8 cellular contexts compared by ENCODE assay signal in the genomic region with DNA sequence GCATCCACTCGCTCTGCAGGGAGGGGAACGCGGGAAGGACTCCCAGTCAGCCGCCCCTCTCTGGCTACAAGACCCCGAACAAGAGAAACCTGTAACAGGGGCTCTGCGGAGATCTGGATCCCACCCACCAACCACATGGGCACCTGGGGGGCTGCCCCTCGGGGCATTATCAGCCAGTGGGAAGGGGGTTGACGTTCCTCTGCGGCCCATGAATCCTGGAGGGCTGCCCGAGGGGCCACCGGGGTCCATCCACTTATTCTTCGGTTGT. TPM values are rescaled to one million over a fixed set of nuclear protein-coding genes. Genes with fewer than 3 reads are reported as not detected.
DNase-seq lines count a peak whose midpoint lies in the region; ATAC-seq lines count a peak whose summit lies in the region.

No MANE protein-coding gene starts in this region.

- H3K9me3 Mint-ChIP-seq in activated naive CD8-positive, alpha-beta T cell (ENCODE audit: low read depth): no peaks in the 10 kb centered on the region
- H3K9me3 Mint-ChIP-seq in immature natural killer cell: peaks cover 0 to 3% (median 0%) of the 10 kb centered on the region in 6 donors
- no peaks in the 10 kb centered on the region for H3K9me3 Mint-ChIP-seq in stimulated activated naive CD8-positive, alpha-beta T cell treated with anti-CD3 and anti-CD28 coated beads, Interleukin-15, amount 100 ng/mL, for 72 hours

- peaks cover 52% of the 10 kb centered on the region for H3K4me1 Mint-ChIP-seq in activated naive CD8-positive, alpha-beta T cell (ENCODE audit: low read depth)
- peaks cover 56 to 61% of the 10 kb centered on the region in 2 donors for H3K4me1 Mint-ChIP-seq in immature natural killer cell
- H3K4me1 Mint-ChIP-seq in stimulated activated naive CD8-positive, alpha-beta T cell treated with anti-CD3 and anti-CD28 coated beads, Interleukin-15, amount 100 ng/mL, for 72 hours: peaks cover 67% of the 10 kb centered on the region

- no peak for ATAC-seq in stimulated activated naive CD8-positive, alpha-beta T cell treated with anti-CD3 and anti-CD28 coated beads, Interleukin-15, amount 100 ng/mL, for 72 hours

- peaks cover 7% of the 10 kb centered on the region for H3K36me3 Mint-ChIP-seq in activated naive CD8-positive, alpha-beta T cell
- H3K36me3 Mint-ChIP-seq in immature natural killer cell: peaks cover 0 to 7% (median 3%) of the 10 kb centered on the region in 3 donors

- no peak overlapping the region for H3K27ac Mint-ChIP-seq in activated naive CD8-positive, alpha-beta T cell
- no peak overlapping the region for H3K27ac Mint-ChIP-seq in immature natural killer cell
- no peak overlapping the region for H3K27ac Mint-ChIP-seq in stimulated activated naive CD8-positive, alpha-beta T cell treated with anti-CD3 and anti-CD28 coated beads, Interleukin-15, amount 100 ng/mL, for 72 hours

- H3K27me3 Mint-ChIP-seq in activated naive CD8-positive, alpha-beta T cell: peaks cover 7% of the 10 kb centered on the region
- H3K27me3 Mint-ChIP-seq in immature natural killer cell (ENCODE audit: low read depth in 3 of 3): peaks cover 39 to 52% (median 45%) of the 10 kb centered on the region in 3 donors
- H3K27me3 Mint-ChIP-seq in stimulated activated naive CD8-positive, alpha-beta T cell treated with anti-CD3 and anti-CD28 coated beads, Interleukin-15, amount 100 ng/mL, for 72 hours: peaks cover 62% of the 10 kb centered on the region

- H3K4me3 Mint-ChIP-seq in activated naive CD8-positive, alpha-beta T cell: peak overlapping the region; percentile 99
- H3K4me3 Mint-ChIP-seq in immature natural killer cell: peak overlapping the region; percentile 19 to 99 (median 77)
- peak overlapping the region; percentile 90 to 94 for H3K4me3 Mint-ChIP-seq in stimulated activated naive CD8-positive, alpha-beta T cell treated with anti-CD3 and anti-CD28 coated beads, Interleukin-15, amount 100 ng/mL, for 72 hours

- DNase-seq in NCI-H2227 (lab: John Stamatoyannopoulos, UW; ENCODE audit: unreplicated experiment) (peak; percentile 68), NCI-H2227 treated with DMSO at 0.1 percent for 48 hours (lab: John Stamatoyannopoulos, UW) (no peak), immature natural killer cell (no peak), dedifferentiated amniotic fluid mesenchymal stem cell (ENCODE audit: extremely low spot score) (no peak), UCSD-AML1 (lab: John Stamatoyannopoulos, UW; ENCODE audit: unreplicated experiment) (no peak)
- DNase-seq in stimulated activated naive CD8-positive, alpha-beta T cell treated with anti-CD3 and anti-CD28 coated beads, Interleukin-15, amount 100 ng/mL, for 72 hours: no peak
- no peak for DNase-seq in activated CD4-positive, CD25-positive, alpha-beta regulatory T cell (lab: John Stamatoyannopoulos, UW)

RNA-seq across cellular contexts. Expression of a gene that starts 1.8 kb away (rescaled TPM):
- not detected for polyA plus RNA-seq in immature natural killer cell

RNA-seq across cellular contexts. Expression of a gene that starts 2.6 kb away (rescaled TPM):
- 100 to 1,000 TPM; 509 to 821 (median 662) TPM for polyA plus RNA-seq in immature natural killer cell

RNA-seq across cellular contexts. Expression of a gene that starts 19.8 kb away (rescaled TPM):
- 100 to 1,000 TPM; 143 to 197 (median 160) TPM for polyA plus RNA-seq in immature natural killer cell

RNA-seq across cellular contexts. Expression of a gene that starts 44.9 kb away (rescaled TPM):
- polyA plus RNA-seq in immature natural killer cell: 10 to 100 TPM in 1 of 3 donors, 1 to 10 TPM in 2; 3.8 to 24.5 (median 7.4) TPM

RNA-seq across cellular contexts. Expression of a gene that starts 49.4 kb away (rescaled TPM):
- polyA plus RNA-seq in immature natural killer cell: 10 to 100 TPM in 2 of 3 donors, 1 to 10 TPM in 1; 6.2 to 15.4 (median 12.5) TPM
